ENCODE assay signal across 20 cellular contexts in genomic region chr10:30791197-30791611, GRCh38.
DNase-seq lines count a peak whose midpoint lies in the region; ATAC-seq and TF ChIP-seq lines count a peak whose summit lies in the region.
"Had no signal": no experiment of that assay in that cellular context is flagged by ENCODE, and none has a peak within 500 bp of the region (broad histone marks: within the 10 kb centered on the region; RNA-seq: fewer than 3 reads in every experiment).

No MANE protein-coding gene starts in this region.

- no peak for TF ChIP-seq CTCF in fibroblast of villous mesenchyme (IDR thresholded peaks at IDR 0.05; ENCODE audit: insufficient read depth, low read depth, low read length)
- no peak for TF ChIP-seq CTCF in type B pancreatic cell (conservative IDR thresholded peaks at IDR 0.05)

- no peaks in the 10 kb centered on the region for H3K9me3 Mint-ChIP-seq in activated naive CD4-positive, alpha-beta T cell treated with anti-CD3 and anti-CD28 coated beads, Interleukin-2, amount 10 ng/mL, durations not matched to agents 7 days and 5 days
- H3K9me3 Mint-ChIP-seq in activated T-helper 17 cell treated with anti-CD3 and anti-CD28 coated beads, Interleukin-2, amount 50 U/mL, for 72 hours: no peaks in the 10 kb centered on the region
- H3K9me3 Mint-ChIP-seq in type B pancreatic cell: peaks cover 10% of the 10 kb centered on the region

- H3K36me3 Mint-ChIP-seq in activated naive CD4-positive, alpha-beta T cell treated with anti-CD3 and anti-CD28 coated beads, Interleukin-2, amount 10 ng/mL, durations not matched to agents 7 days and 5 days: peaks cover 11% of the 10 kb centered on the region
- no peaks in the 10 kb centered on the region for H3K36me3 Mint-ChIP-seq in activated T-helper 17 cell treated with anti-CD3 and anti-CD28 coated beads, Interleukin-2, amount 50 U/mL, for 72 hours (ENCODE audit: low read depth)
- H3K36me3 Mint-ChIP-seq in type B pancreatic cell: no peaks in the 10 kb centered on the region
- H3K36me3 Mint-ChIP-seq: brain had no signal

- no peak overlapping the region for H3K4me3 ChIP-seq in fibroblast of villous mesenchyme (ENCODE audit: low read depth, low read length)
- H3K4me3 ChIP-seq: BLaER1, heart left ventricle, upper lobe of left lung had no signal

- peaks cover 38% of the 10 kb centered on the region for H3K4me1 Mint-ChIP-seq in activated naive CD4-positive, alpha-beta T cell treated with anti-CD3 and anti-CD28 coated beads, Interleukin-2, amount 10 ng/mL, durations not matched to agents 7 days and 5 days
- H3K4me1 Mint-ChIP-seq in activated T-helper 17 cell treated with anti-CD3 and anti-CD28 coated beads, Interleukin-2, amount 50 U/mL, for 72 hours: peaks cover 19% of the 10 kb centered on the region
- H3K4me1 Mint-ChIP-seq in type B pancreatic cell (ENCODE audit: unreplicated experiment): peaks cover 9% of the 10 kb centered on the region

- no peak for ATAC-seq in activated T-helper 17 cell treated with anti-CD3 and anti-CD28 coated beads, Interleukin-2, amount 50 U/mL, for 72 hours (replicated peaks)
- ATAC-seq in GM18502 (IDR thresholded peaks at IDR 0.05; ENCODE audit: poor library complexity, unreplicated experiment): no peak
- ATAC-seq: heart left ventricle had no signal

- H3K27ac Mint-ChIP-seq in activated naive CD4-positive, alpha-beta T cell treated with anti-CD3 and anti-CD28 coated beads, Interleukin-2, amount 10 ng/mL, durations not matched to agents 7 days and 5 days: peak overlapping the region; percentile 87
- H3K27ac Mint-ChIP-seq in activated T-helper 17 cell treated with anti-CD3 and anti-CD28 coated beads, Interleukin-2, amount 50 U/mL, for 72 hours: peak overlapping the region; percentile 71
- peak overlapping the region; percentile 34 for H3K27ac Mint-ChIP-seq in type B pancreatic cell

- H3K4me3 Mint-ChIP-seq in activated naive CD4-positive, alpha-beta T cell treated with anti-CD3 and anti-CD28 coated beads, Interleukin-2, amount 10 ng/mL, durations not matched to agents 7 days and 5 days: no peak overlapping the region
- H3K4me3 Mint-ChIP-seq in activated T-helper 17 cell treated with anti-CD3 and anti-CD28 coated beads, Interleukin-2, amount 50 U/mL, for 72 hours: peak overlapping the region; percentile 47
- no peak overlapping the region for H3K4me3 Mint-ChIP-seq in type B pancreatic cell

- no peak for DNase-seq in activated naive CD4-positive, alpha-beta T cell treated with anti-CD3 and anti-CD28 coated beads, Interleukin-2, amount 10 ng/mL, durations not matched to agents 7 days and 5 days
- no peak for DNase-seq in activated naive CD4-positive, alpha-beta T cell treated with Interleukin-2 at 50 U/mL for 16 hours
- peak; percentile 37 for DNase-seq in fibroblast of villous mesenchyme (ENCODE audit: low read depth)
- DNase-seq in type B pancreatic cell (ENCODE audit: extremely low spot score, unreplicated experiment): no peak
- no peak for DNase-seq in central memory CD4-positive, alpha-beta T cell
- no peak for DNase-seq in SIG-M5 (lab: John Stamatoyannopoulos, UW)
- DNase-seq: activated CD4-positive, alpha-beta T cell treated with anti-CD3 and anti-CD28 coated beads, Interleukin-2, amount 10 ng/mL, durations not matched to agents 7 days and 5 days; activated naive CD4-positive, alpha-beta T cell treated with anti-CD3 and anti-CD28 coated beads, Interleukin-2, amount 50 U/mL, for 16 hours; heart left ventricle; NCI-H1048; NCI-H2029 treated with DMSO at 0.1 percent for 48 hours; NCI-H446; occipital lobe; OCI-M1; retina; upper lobe of left lung had no signal

- peaks cover 2% of the 10 kb centered on the region for H3K27me3 Mint-ChIP-seq in activated naive CD4-positive, alpha-beta T cell treated with anti-CD3 and anti-CD28 coated beads, Interleukin-2, amount 10 ng/mL, durations not matched to agents 7 days and 5 days
- no peaks in the 10 kb centered on the region for H3K27me3 Mint-ChIP-seq in activated T-helper 17 cell treated with anti-CD3 and anti-CD28 coated beads, Interleukin-2, amount 50 U/mL, for 72 hours
- H3K27me3 Mint-ChIP-seq in type B pancreatic cell: no peaks in the 10 kb centered on the region
- H3K27me3 Mint-ChIP-seq: activated CD4-positive, alpha-beta T cell treated with anti-CD3 and anti-CD28 coated beads, Interleukin-2, amount 10 ng/mL, durations not matched to agents 7 days and 5 days had no signal

- CTCF ChIA-PET in activated naive CD4-positive, alpha-beta T cell treated with anti-CD3 and anti-CD28 coated beads, Interleukin-2, amount 10 ng/mL, durations not matched to agents 7 days and 5 days (lab: Charles Lee): no interaction called here

Comparison
In these comparisons a context has a peak if more than half of its experiments do, and no peak if none do; other contexts are left out.
1. H3K27ac Mint-ChIP-seq: peak in every context shown above with its lines; median percentile 87 in activated naive CD4-positive, alpha-beta T cell treated with anti-CD3 and anti-CD28 coated beads, Interleukin-2, amount 10 ng/mL, durations not matched to agents 7 days and 5 days; 71 in activated T-helper 17 cell treated with anti-CD3 and anti-CD28 coated beads, Interleukin-2, amount 50 U/mL, for 72 hours; 34 in type B pancreatic cell.